In the genomic region with DNA sequence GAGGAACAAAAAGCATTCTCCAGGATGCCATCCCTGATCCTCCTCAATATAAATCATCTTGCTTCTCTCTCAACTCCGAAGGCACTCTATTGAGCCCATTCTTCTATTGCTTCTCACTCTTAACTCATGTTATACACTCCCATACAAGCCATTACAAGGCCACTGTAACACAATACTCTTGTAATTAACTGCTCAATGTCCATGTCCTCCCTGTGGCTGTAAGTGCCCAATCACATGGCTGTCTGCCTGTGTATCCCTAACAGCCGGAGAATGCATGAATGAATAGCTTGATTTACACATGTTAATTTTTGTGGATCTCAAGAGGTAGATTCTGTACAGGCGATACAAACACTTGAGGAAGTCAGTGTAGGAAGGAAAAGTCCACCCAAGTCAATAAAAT, we compare ENCODE assay signal across 22 cellular contexts.
"Had no signal": no experiment of that assay in that cellular context is flagged by ENCODE, and none has a peak within 500 bp of the region (broad histone marks: within the 10 kb centered on the region; RNA-seq: fewer than 3 reads in every experiment).

No MANE protein-coding gene starts in this region.

- H3K27me3 ChIP-seq: ascending aorta, brain microvascular endothelial cell, stomach, uterus had no signal

- H3K4me1 ChIP-seq: ascending aorta, uterus had no signal

- H3K9me3 ChIP-seq: ascending aorta, stomach, uterus had no signal

- DNase-seq: activated CD4-positive, alpha-beta T cell treated with anti-CD3 and anti-CD28 coated beads, Interleukin-2, amount 10 ng/mL, durations not matched to agents 7 days and 5 days; activated CD4-positive, CD25-positive, alpha-beta regulatory T cell treated with anti-CD3 and anti-CD28 coated beads, Interleukin-2, amount 50 U/mL, for 72 hours; activated CD8-positive, alpha-beta T cell treated with anti-CD3 and anti-CD28 coated beads, Interleukin-2, amount 10 ng/mL, durations not matched to agents 7 days and 5 days; activated gamma-delta T cell treated with Interleukin-2 at 50 U/mL for 16 hours; activated T-cell treated with anti-CD3 and anti-CD28 coated beads, Interleukin-2, amount 50 U/mL, for 1 hour; brain microvascular endothelial cell; caudate nucleus; effector CD4-positive, alpha-beta T cell; foreskin fibroblast; kidney; naive B cell; small intestine; stimulated activated CD4-positive, alpha-beta T cell treated with anti-CD3 and anti-CD28 coated beads, Interleukin-2, amount 100 ng/mL, for 24 hours; stomach; trophoblast cell; uterus had no signal

- H3K4me1 Mint-ChIP-seq: activated CD4-positive, alpha-beta T cell treated with anti-CD3 and anti-CD28 coated beads, Interleukin-2, amount 10 ng/mL, durations not matched to agents 7 days and 5 days had no signal

- H3K27ac ChIP-seq: ascending aorta, brain microvascular endothelial cell, stomach, uterus, VCaP had no signal

- H3K9me3 Mint-ChIP-seq: activated CD4-positive, alpha-beta T cell treated with anti-CD3 and anti-CD28 coated beads, Interleukin-2, amount 10 ng/mL, durations not matched to agents 7 days and 5 days; activated naive CD4-positive, alpha-beta T cell treated with anti-CD3 and anti-CD28 coated beads, Interleukin-2, amount 50 U/mL, for 72 hours; dendritic cell treated with granulocyte-macrophage colony-stimulating factor and Interleukin-4, amounts not matched to agents 40 ng/mL and 50 ng/mL, for 4 days; naive B cell; stimulated activated memory B cell treated with anti-CD40 and anti-IgM and Interleukin-4, amounts not matched to agents 10 μg/mL and 1 μg/mL and 100 μg/mL, for 72 hours had no signal

- H3K27ac Mint-ChIP-seq: activated CD4-positive, alpha-beta T cell treated with anti-CD3 and anti-CD28 coated beads, Interleukin-2, amount 10 ng/mL, durations not matched to agents 7 days and 5 days; activated CD8-positive, alpha-beta T cell treated with anti-CD3 and anti-CD28 coated beads, Interleukin-2, amount 10 ng/mL, durations not matched to agents 7 days and 5 days; activated naive CD4-positive, alpha-beta T cell treated with anti-CD3 and anti-CD28 coated beads, Interleukin-2, amount 50 U/mL, for 72 hours; dendritic cell treated with granulocyte-macrophage colony-stimulating factor and Interleukin-4, amounts not matched to agents 40 ng/mL and 50 ng/mL, for 4 days; naive B cell; stimulated activated memory B cell treated with anti-CD40 and anti-IgM and Interleukin-4, amounts not matched to agents 10 μg/mL and 1 μg/mL and 100 μg/mL, for 72 hours had no signal

- H3K36me3 ChIP-seq: ascending aorta, brain microvascular endothelial cell, uterus had no signal

- H3K4me3 ChIP-seq: ascending aorta, lung, stomach, uterus had no signal

- H3K4me3 Mint-ChIP-seq: activated CD4-positive, alpha-beta T cell treated with anti-CD3 and anti-CD28 coated beads, Interleukin-2, amount 10 ng/mL, durations not matched to agents 7 days and 5 days; activated CD8-positive, alpha-beta T cell treated with anti-CD3 and anti-CD28 coated beads, Interleukin-2, amount 10 ng/mL, durations not matched to agents 7 days and 5 days; dendritic cell treated with granulocyte-macrophage colony-stimulating factor and Interleukin-4, amounts not matched to agents 40 ng/mL and 50 ng/mL, for 4 days; naive B cell; stimulated activated memory B cell treated with anti-CD40 and anti-IgM and Interleukin-4, amounts not matched to agents 10 μg/mL and 1 μg/mL and 100 μg/mL, for 72 hours had no signal

- H3K27me3 Mint-ChIP-seq: dendritic cell treated with granulocyte-macrophage colony-stimulating factor and Interleukin-4, amounts not matched to agents 40 ng/mL and 50 ng/mL, for 4 days; stimulated activated memory B cell treated with anti-CD40 and anti-IgM and Interleukin-4, amounts not matched to agents 10 μg/mL and 1 μg/mL and 100 μg/mL, for 72 hours had no signal

- H3K36me3 Mint-ChIP-seq: activated naive CD4-positive, alpha-beta T cell treated with anti-CD3 and anti-CD28 coated beads, Interleukin-2, amount 50 U/mL, for 72 hours; naive B cell; stimulated activated memory B cell treated with anti-CD40 and anti-IgM and Interleukin-4, amounts not matched to agents 10 μg/mL and 1 μg/mL and 100 μg/mL, for 72 hours had no signal
